1 cellular context compared by ENCODE assay signal in the genomic region with DNA sequence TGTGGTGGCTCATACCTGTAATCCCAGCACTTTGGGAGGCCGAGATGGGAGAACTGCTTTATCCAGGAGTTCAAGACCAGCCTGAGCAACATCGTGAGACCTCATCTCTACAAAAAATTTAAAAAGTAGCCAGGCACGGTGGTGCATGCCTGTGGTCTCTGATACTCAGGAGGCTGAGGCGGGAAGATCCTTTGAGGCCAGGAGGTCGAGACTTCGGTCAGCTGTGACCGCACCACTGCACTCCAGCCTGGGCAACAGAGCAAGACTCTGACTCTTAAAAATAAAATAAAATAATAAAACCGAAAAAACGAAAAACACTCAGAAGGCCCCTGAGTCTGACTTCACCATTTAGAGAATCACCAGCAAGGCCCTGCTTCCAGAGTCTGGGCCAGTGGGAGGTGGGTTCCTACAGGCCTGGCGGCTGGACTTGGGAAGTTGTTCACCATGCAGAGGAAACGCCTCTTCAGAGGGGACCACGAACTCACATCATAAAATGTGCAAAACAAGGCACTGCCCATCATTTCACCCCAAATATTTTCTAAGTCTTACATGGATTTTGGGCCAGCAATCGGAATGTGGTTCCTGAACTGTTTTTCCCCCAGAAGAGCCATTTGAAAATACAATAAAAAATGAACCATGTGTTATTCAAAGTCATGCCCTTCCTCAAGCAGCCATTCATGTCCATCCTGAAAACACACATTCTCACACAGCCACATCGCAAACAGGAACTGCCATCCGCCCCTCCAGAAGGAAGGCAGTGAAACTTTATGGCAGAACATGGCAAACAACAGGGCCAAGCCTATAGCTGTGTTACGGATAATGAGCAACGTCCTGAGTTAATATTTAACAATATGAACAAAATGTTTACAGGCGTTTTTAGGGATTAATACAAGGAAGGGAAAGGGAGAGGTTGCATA.
TF ChIP-seq lines count a peak whose summit lies in the region.

No MANE protein-coding gene starts in this region.

TF ChIP-seq in HepG2, 621 proteins besides CTCF, POLR2A, EP300 and RAD21 (continued from another document):
- no peak for TF ChIP-seq ZBTB40 (IDR thresholded peaks at IDR 0.05)
- TF ChIP-seq ZBTB40 (CRISPR knock-in tag; IDR thresholded peaks at IDR 0.05): peak; percentile 71
- 0 out of 2 replicates have a peak, but pooled peaks have one; percentile 55 for TF ChIP-seq HOXA3 (CRISPR knock-in tag; IDR thresholded peaks at IDR 0.05)
- TF ChIP-seq MED1 (CRISPR knock-in tag; IDR thresholded peaks at IDR 0.05): peak; percentile 85
- TF ChIP-seq NCOR1 (IDR thresholded peaks at IDR 0.05; ENCODE audit: borderline replicate concordance, low read length): no peak
